In the genomic region with DNA sequence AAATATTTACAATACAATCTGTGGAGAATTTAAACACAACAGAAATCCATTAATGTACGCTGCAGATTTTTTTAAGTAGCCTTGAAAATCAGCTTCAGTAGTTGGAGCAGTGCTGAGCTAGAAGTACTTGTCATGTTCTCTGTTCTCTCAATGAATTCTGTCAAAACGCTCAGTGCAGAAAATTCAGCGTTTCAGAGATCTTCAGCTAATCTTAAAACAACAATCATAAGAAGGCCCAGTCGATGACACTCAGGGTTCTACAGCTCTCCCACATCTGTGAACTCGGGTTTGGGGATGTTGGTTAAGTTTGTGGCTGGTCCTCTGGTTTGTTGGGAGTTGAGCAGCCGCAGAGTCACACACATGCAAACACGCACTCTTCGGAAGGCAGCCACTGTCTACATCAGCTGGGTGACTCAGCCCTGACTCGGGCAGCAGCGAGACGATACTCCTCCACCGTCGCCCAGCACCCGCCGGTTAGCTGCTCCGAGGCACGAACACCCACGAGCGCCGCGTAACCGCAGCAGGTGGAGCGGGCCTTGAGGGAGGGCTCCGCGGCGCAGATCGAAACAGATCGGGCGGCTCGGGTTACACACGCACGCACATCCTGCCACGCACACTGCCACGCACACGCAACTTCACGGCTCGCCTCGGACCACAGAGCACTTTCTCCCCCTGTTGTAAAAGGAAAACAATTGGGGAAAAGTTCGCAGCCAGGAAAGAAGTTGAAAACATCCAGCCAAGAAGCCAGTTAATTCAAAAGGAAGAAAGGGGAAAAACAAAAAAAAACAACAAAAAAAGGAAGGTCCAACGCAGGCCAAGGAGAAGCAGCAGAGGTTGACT, we compare ENCODE assay signal across 8 cellular contexts.
DNase-seq lines count a peak whose midpoint lies in the region; ATAC-seq, FAIRE-seq and TF ChIP-seq lines count a peak whose summit lies in the region.

No MANE protein-coding gene starts in this region.

- TF ChIP-seq RAD21 in HepG2 (CRISPR knock-in tag; IDR thresholded peaks at IDR 0.05) = no peak

- H3K27me3 ChIP-seq in HepG2 (ENCODE audit: control insufficient read depth in 1 of 2, insufficient read depth in 2 of 2, low read length in 2 of 2) = no peaks in the 10 kb centered on the region; a peak in 1 of 5 replicates

- no peaks in the 10 kb centered on the region for H3K9me3 ChIP-seq in HepG2 (ENCODE audit: low read length)

- POLR2A ChIA-PET in HEK293T (lab: Yijun Ruan, JAX) = interaction anchor here (0.7 to 3.6 kb wide), 17 partner anchors 10 to 512 kb away, joined by 3 to 22 read pairs (median 3); no protein-coding TSS in a partner anchor
- POLR2A ChIA-PET in HepG2 (lab: Yijun Ruan, JAX) = interaction anchor here (0.6 to 7.4 kb wide), 39 partner anchors 9 to 1066 kb away, joined by 3 to 92 read pairs (median 5); no protein-coding TSS in a partner anchor

- peak; percentile 57 for ATAC-seq in HepG2

- H3K4me1 ChIP-seq in HepG2 (ENCODE audit: insufficient read depth, low read length) = peaks cover 24% of the 10 kb centered on the region

- no peaks in the 10 kb centered on the region for H4K20me1 ChIP-seq in HepG2 (ENCODE audit: insufficient read depth, low read length)

- peaks cover 53% of the 10 kb centered on the region for H3K79me2 ChIP-seq in HepG2 (ENCODE audit: insufficient read depth, low read length)

- H3K4me2 ChIP-seq in HepG2 (ENCODE audit: low read depth, low read length) = peak overlapping the region; percentile 97

- H3K27ac ChIP-seq in coronary artery = peak overlapping the region; percentile 83 to 94
- peak overlapping the region; percentile 87 for H3K27ac ChIP-seq in HepG2 (ENCODE audit: extremely low read length, insufficient read depth, low read length)

- peak; percentile 44 for FAIRE-seq in HepG2 (lab: Jason Lieb, UNC)

- peak overlapping the region; percentile 85 for H3K4me3 ChIP-seq in coronary artery
- H3K4me3 ChIP-seq in HepG2 (replicated peaks in 1 of 3; ENCODE audit: insufficient read depth in 1 of 3, low read depth in 2 of 3, low read length in 3 of 3) = peak overlapping the region; percentile 86 to 96 (median 94)

- under 1% methylated on average over 32 of the region's 40 CpGs for WGBS in HepG2 (ENCODE audit: low lambda C conversion rate)

- peak overlapping the region; percentile 84 for H3K9ac ChIP-seq in HepG2 (ENCODE audit: insufficient read depth, low read depth, low read length)

- intact Hi-C loops in HepG2 (cut with micrococcal nuclease; ENCODE audit: unreplicated experiment) = loop anchor here (1.0 to 10.0 kb wide), 6 partner anchors 71 to 1137 kb away; no protein-coding TSS in a partner anchor

- TF ChIP-seq EP300 in HepG2 (IDR thresholded peaks at IDR 0.05; ENCODE audit: low read depth in 2 of 2, low read length in 2 of 2) = no peak
- TF ChIP-seq EP300 in HepG2 (CRISPR knock-in tag; IDR thresholded peaks at IDR 0.05; ENCODE audit: borderline replicate concordance) = no peak

- CTCF ChIA-PET in HEK293T (lab: Yijun Ruan, JAX) (interaction anchor here (0.5 to 1.8 kb wide), 3 partner anchors 142 to 512 kb away, joined by 5 to 12 read pairs (median 6); no protein-coding TSS in a partner anchor), HepG2 (lab: Yijun Ruan, JAX; ENCODE audit: low intra/inter-chr PET ratio, low total read pairs) (interaction anchor here (1.9 kb wide), 1 partner anchor 513 kb away, joined by 4 read pairs; no protein-coding TSS in a partner anchor)

- TSS peak; percentile 73 for BruUV-seq in HepG2 (replicated peaks; lab: Mats Ljungman, UMichigan)

- DNase-seq in DMS53 treated with DMSO at 0.1 percent for 48 hours (lab: John Stamatoyannopoulos, UW; ENCODE audit: unreplicated experiment) (peak; percentile 54), HEK293T (ENCODE audit: extremely low spot score) (peak; percentile 52), NCI-H2107 treated with DMSO at 0.1 percent for 48 hours (lab: John Stamatoyannopoulos, UW; ENCODE audit: unreplicated experiment) (peak; percentile 69), coronary artery (ENCODE audit: low spot score) (peak; percentile 92), HepG2 (ENCODE audit: low spot score) (peak; percentile 63), superior temporal gyrus (ENCODE audit: extremely low spot score) (no peak)
- peak; percentile 91 to 95 for DNase-seq in activated CD4-positive, alpha-beta T cell treated with anti-CD3 and anti-CD28 coated beads for 4 hours
- DNase-seq in stimulated activated CD4-positive, alpha-beta T cell treated with anti-CD3 and anti-CD28 coated beads, Interleukin-4, amount 100 ng/mL, for 1 hour = peak; percentile 91

- H3K36me3 ChIP-seq in HepG2 (replicated peaks in 1 of 2; ENCODE audit: control insufficient read depth in 1 of 2, insufficient read depth in 2 of 2, low read length in 2 of 2) = no peaks in the 10 kb centered on the region

- in situ Hi-C loops in HepG2 (cut with HindIII; ENCODE audit: extremely low pct_ligation_motif_present, low pct_unique_long_range_greater_than_20kb) = loop anchor here (5.0 to 25.0 kb wide), 5 partner anchors 86 to 1049 kb away; no protein-coding TSS in a partner anchor

- TF ChIP-seq CTCF in coronary artery (IDR thresholded peaks at IDR 0.05) (no peak), HepG2 (CRISPR knock-in tag; IDR thresholded peaks at IDR 0.05) (peak; percentile 16)

- TF ChIP-seq POLR2A in HepG2 (IDR thresholded peaks at IDR 0.05; ENCODE audit: insufficient read depth in 1 of 2, low read depth in 2 of 2, low read length in 2 of 2) = no peak

- no peak overlapping the region for H2AFZ ChIP-seq in HepG2 (ENCODE audit: low read length)

TF ChIP-seq in HEK293T, 16 proteins besides CTCF, POLR2A, EP300 and RAD21:
- TF ChIP-seq FOXK2 (IDR thresholded peaks at IDR 0.05) (no peak), ELF4 (IDR thresholded peaks at IDR 0.05) (no peak), L3MBTL2 (conservative IDR thresholded peaks at IDR 0.05) (peak; percentile 63), NFRKB (IDR thresholded peaks at IDR 0.05) (no peak)

TF ChIP-seq in HepG2, 621 proteins besides CTCF, POLR2A, EP300 and RAD21 (continues in another document):
- TF ChIP-seq NR3C1 (CRISPR knock-in tag; IDR thresholded peaks at IDR 0.05) (no peak), SMAD1 (CRISPR knock-in tag; IDR thresholded peaks at IDR 0.05; ENCODE audit: borderline replicate concordance, low read depth) (no peak), FLYWCH1 (CRISPR knock-in tag; IDR thresholded peaks at IDR 0.05) (no peak), ZNF24 (IDR thresholded peaks at IDR 0.05) (no peak), ZNF672 (CRISPR knock-in tag; IDR thresholded peaks at IDR 0.05) (no peak), ZNF138 (CRISPR knock-in tag; IDR thresholded peaks at IDR 0.05; ENCODE audit: low read depth) (no peak), TEAD2 (CRISPR knock-in tag; IDR thresholded peaks at IDR 0.05) (no peak), MYNN (CRISPR knock-in tag; IDR thresholded peaks at IDR 0.05; ENCODE audit: low read depth) (no peak), ZSCAN25 (CRISPR knock-in tag; IDR thresholded peaks at IDR 0.05) (no peak), CEBPG (CRISPR knock-in tag; IDR thresholded peaks at IDR 0.05) (no peak), ZFAT (CRISPR knock-in tag; conservative IDR thresholded peaks at IDR 0.05) (no peak), PTBP1 (IDR thresholded peaks at IDR 0.05; ENCODE audit: low read depth, low read length, poor library complexity, severe bottlenecking) (no peak), RCOR2 (CRISPR knock-in tag; IDR thresholded peaks at IDR 0.05) (no peak)
- TF ChIP-seq, protein P1, sequence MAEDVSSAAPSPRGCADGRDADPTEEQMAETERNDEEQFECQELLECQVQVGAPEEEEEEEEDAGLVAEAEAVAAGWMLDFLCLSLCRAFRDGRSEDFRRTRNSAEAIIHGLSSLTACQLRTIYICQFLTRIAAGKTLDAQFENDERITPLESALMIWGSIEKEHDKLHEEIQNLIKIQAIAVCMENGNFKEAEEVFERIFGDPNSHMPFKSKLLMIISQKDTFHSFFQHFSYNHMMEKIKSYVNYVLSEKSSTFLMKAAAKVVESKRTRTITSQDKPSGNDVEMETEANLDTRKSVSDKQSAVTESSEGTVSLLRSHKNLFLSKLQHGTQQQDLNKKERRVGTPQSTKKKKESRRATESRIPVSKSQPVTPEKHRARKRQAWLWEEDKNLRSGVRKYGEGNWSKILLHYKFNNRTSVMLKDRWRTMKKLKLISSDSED (CRISPR knock-in tag; IDR thresholded peaks at IDR 0.05) = no peak
- TF ChIP-seq, protein P2, sequence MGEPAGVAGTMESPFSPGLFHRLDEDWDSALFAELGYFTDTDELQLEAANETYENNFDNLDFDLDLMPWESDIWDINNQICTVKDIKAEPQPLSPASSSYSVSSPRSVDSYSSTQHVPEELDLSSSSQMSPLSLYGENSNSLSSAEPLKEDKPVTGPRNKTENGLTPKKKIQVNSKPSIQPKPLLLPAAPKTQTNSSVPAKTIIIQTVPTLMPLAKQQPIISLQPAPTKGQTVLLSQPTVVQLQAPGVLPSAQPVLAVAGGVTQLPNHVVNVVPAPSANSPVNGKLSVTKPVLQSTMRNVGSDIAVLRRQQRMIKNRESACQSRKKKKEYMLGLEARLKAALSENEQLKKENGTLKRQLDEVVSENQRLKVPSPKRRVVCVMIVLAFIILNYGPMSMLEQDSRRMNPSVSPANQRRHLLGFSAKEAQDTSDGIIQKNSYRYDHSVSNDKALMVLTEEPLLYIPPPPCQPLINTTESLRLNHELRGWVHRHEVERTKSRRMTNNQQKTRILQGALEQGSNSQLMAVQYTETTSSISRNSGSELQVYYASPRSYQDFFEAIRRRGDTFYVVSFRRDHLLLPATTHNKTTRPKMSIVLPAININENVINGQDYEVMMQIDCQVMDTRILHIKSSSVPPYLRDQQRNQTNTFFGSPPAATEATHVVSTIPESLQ (CRISPR knock-in tag; conservative IDR thresholded peaks at IDR 0.05) = no peak
- TF ChIP-seq, protein P3, sequence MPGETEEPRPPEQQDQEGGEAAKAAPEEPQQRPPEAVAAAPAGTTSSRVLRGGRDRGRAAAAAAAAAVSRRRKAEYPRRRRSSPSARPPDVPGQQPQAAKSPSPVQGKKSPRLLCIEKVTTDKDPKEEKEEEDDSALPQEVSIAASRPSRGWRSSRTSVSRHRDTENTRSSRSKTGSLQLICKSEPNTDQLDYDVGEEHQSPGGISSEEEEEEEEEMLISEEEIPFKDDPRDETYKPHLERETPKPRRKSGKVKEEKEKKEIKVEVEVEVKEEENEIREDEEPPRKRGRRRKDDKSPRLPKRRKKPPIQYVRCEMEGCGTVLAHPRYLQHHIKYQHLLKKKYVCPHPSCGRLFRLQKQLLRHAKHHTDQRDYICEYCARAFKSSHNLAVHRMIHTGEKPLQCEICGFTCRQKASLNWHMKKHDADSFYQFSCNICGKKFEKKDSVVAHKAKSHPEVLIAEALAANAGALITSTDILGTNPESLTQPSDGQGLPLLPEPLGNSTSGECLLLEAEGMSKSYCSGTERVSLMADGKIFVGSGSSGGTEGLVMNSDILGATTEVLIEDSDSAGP (CRISPR knock-in tag; IDR thresholded peaks at IDR 0.05; ENCODE audit: borderline replicate concordance) = peak; percentile 70
